9 cellular contexts compared by ENCODE assay signal in the genomic region with DNA sequence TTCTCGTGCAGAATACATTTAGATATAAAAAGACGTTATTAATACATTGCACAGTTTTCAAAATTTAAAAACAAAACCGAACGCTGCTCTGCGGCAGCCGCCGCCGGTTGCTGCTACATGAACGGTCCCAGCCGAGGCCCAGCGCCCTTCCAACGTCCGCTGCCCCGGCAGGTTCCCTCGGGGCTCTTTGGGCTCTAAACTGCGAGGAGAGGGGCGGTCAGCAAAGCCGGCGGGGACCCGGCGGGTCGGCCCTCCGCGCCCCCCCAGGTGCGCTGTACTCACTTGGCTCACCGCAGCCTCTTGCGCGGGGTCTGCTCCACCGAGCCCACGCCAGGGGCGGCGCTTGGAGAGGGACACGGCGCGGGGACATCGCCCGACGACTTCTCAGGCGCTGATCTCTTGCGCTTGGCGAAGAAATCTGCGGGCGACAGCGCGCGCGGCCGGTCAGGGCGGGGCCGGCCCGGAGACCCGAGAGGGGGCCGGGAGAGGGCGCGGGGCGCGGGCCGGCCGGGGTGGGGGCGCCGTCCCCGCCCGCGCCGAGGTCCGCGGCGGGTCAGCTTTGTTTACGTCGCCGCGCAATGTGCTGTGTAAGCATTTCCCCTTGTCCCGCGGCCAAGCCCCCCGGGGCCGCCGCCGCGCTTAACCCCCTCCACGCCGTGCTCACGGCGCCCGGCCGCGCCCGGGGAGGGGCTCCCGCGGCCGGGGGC. TPM values are rescaled to one million over a fixed set of nuclear protein-coding genes. Genes with fewer than 3 reads are reported as not detected.
A peak's percentile ranks its signal among the peaks of the same experiment; 100 is the strongest.
DNase-seq lines count a peak whose midpoint lies in the region; ATAC-seq and TF ChIP-seq lines count a peak whose summit lies in the region.
"Had no signal": no experiment of that assay in that cellular context is flagged by ENCODE, and none has a peak within 500 bp of the region (broad histone marks: within the 10 kb centered on the region; RNA-seq: fewer than 3 reads in every experiment).

No MANE protein-coding gene starts in this region.

- peaks cover 13 to 26% (median 19%) of the 10 kb centered on the region in 4 donors for H3K4me1 Mint-ChIP-seq in naive thymus-derived CD8-positive, alpha-beta T cell

- H3K4me3 ChIP-seq in epithelial cell of esophagus (ENCODE audit: low read length), result peak overlapping the region; percentile 27

- peaks cover 0 to 2% (median 0%) of the 10 kb centered on the region in 5 donors for H3K27me3 Mint-ChIP-seq in naive thymus-derived CD8-positive, alpha-beta T cell

- DNase-seq in AG08395 (ENCODE audit: low spot score) (peak; percentile 23), NCI-H2227 treated with DMSO at 0.1 percent for 48 hours (lab: John Stamatoyannopoulos, UW) (peak; percentile 18), epithelial cell of esophagus (ENCODE audit: low read depth) (no peak), NCI-H2081 treated with DMSO at 0.1 percent for 48 hours (lab: John Stamatoyannopoulos, UW) (no peak), pons (ENCODE audit: low spot score) (no peak), NOMO-1 (lab: John Stamatoyannopoulos, UW; ENCODE audit: unreplicated experiment in 2 of 2) (no peak), omental fat pad (ENCODE audit: low spot score) (no peak)
- no peak for DNase-seq in naive thymus-derived CD8-positive, alpha-beta T cell
- DNase-seq: Kasumi-1 had no signal

- no peaks in the 10 kb centered on the region for H3K36me3 Mint-ChIP-seq in naive thymus-derived CD8-positive, alpha-beta T cell

- POLR2A ChIA-PET in naive thymus-derived CD8-positive, alpha-beta T cell (lab: Charles Lee), result interaction anchor here (1.0 kb wide), 1 partner anchor 350 kb away, joined by 5 read pairs; no protein-coding TSS in a partner anchor

- peak overlapping the region in 3 of 10 donors; percentile 3 to 33 (median 6) for H3K27ac Mint-ChIP-seq in naive thymus-derived CD8-positive, alpha-beta T cell

- H3K4me3 Mint-ChIP-seq in naive thymus-derived CD8-positive, alpha-beta T cell, result peak overlapping the region; percentile 33 to 80 (median 68)

- H3K9me3 Mint-ChIP-seq in naive thymus-derived CD8-positive, alpha-beta T cell, result no peaks in the 10 kb centered on the region

- TF ChIP-seq CTCF in epithelial cell of esophagus (IDR thresholded peaks at IDR 0.05; ENCODE audit: insufficient read depth, low read depth, low read length, missing control alignments), result no peak
- TF ChIP-seq CTCF in omental fat pad (IDR thresholded peaks at IDR 0.05), result no peak

- no peak for ATAC-seq in naive thymus-derived CD8-positive, alpha-beta T cell
- ATAC-seq in omental fat pad (ENCODE audit: low FRiP score), result no peak

RNA-seq across cellular contexts. Expression of gene CDKN1C, which starts 1.7 kb away (rescaled TPM):
- 1 to 10 TPM; 3.6 to 4.4 TPM for total RNA-seq in naive thymus-derived CD8-positive, alpha-beta T cell
- under 1 TPM in 2 of 3 donors, not detected in 1; 0.27 to 0.34 TPM for polyA plus RNA-seq in naive thymus-derived CD8-positive, alpha-beta T cell
- total RNA-seq in omental fat pad, result 100 to 1,000 TPM; 111 to 314 (median 138) TPM

RNA-seq across cellular contexts. Expression of gene PHLDA2, which starts 45.4 kb away (rescaled TPM):
- under 1 TPM; 0.69 to 0.83 TPM for total RNA-seq in naive thymus-derived CD8-positive, alpha-beta T cell
- polyA plus RNA-seq in naive thymus-derived CD8-positive, alpha-beta T cell, result not detected
- 10 to 100 TPM in 1 of 4 donors, 1 to 10 TPM in 2, not detected in 1; 3.8 to 10.2 (median 7.1) TPM for total RNA-seq in omental fat pad

Comparison
In these comparisons a context has a peak if more than half of its experiments do, and no peak if none do; other contexts are left out.
1. DNase-seq: peak in AG08395 (single experiment) and NCI-H2227 treated with DMSO at 0.1 percent for 48 hours (single experiment); none in epithelial cell of esophagus (single experiment), naive thymus-derived CD8-positive, alpha-beta T cell (0 of 10), NCI-H2081 treated with DMSO at 0.1 percent for 48 hours (single experiment), pons (single experiment), NOMO-1 (0 of 2) and omental fat pad (single experiment).
2. RNA of gene CDKN1C, which starts 1.7 kb away (total RNA-seq): 111 to 314 TPM in omental fat pad; 3.6 to 4.4 TPM in naive thymus-derived CD8-positive, alpha-beta T cell; every median in the first group is over 10 times any median in the second.